Comparison of ENCODE assay signal across 17 cellular contexts in genomic region chr7:101651116-101651515, GRCh38. TPM values are rescaled to one million over a fixed set of nuclear protein-coding genes. Genes with fewer than 3 reads are reported as not detected.
A peak's percentile ranks its signal among the peaks of the same experiment; 100 is the strongest.
DNase-seq lines count a peak whose midpoint lies in the region; ATAC-seq and TF ChIP-seq lines count a peak whose summit lies in the region.
"Had no signal": no experiment of that assay in that cellular context is flagged by ENCODE, and none has a peak within 500 bp of the region (broad histone marks: within the 10 kb centered on the region; RNA-seq: fewer than 3 reads in every experiment).

No MANE protein-coding gene starts in this region.

- no peak for DNase-seq in AG10803 (ENCODE audit: low read depth)
- no peak for DNase-seq in PC-3
- no peak for DNase-seq in neuronal stem cell (ENCODE audit: low spot score)
- no peak for DNase-seq in activated gamma-delta T cell treated with Interleukin-2 at 50 U/mL for 16 hours
- no peak for DNase-seq in mesenchymal stem cell
- DNase-seq in activated CD8-positive, alpha-beta T cell treated with anti-CD3 and anti-CD28 coated beads, Interleukin-2, amount 10 ng/mL, durations not matched to agents 7 days and 5 days: no peak
- DNase-seq: CD8-positive, alpha-beta T cell; NCI-H1105; NCI-H187; NCI-H446 treated with DMSO at 0.1 percent for 48 hours; NCI-H748 treated with DMSO at 0.1 percent for 48 hours had no signal

- H2AFZ ChIP-seq in PC-3 (ENCODE audit: low read length) (peak overlapping the region; percentile 29; the same call in 1 of the 2 replicates), neuronal stem cell (ENCODE audit: low read length) (no peak overlapping the region), mesenchymal stem cell (ENCODE audit: low read depth, low read length) (no peak overlapping the region)

- no peak overlapping the region for H2BK15ac ChIP-seq in neuronal stem cell (ENCODE audit: low read length)
- no peak overlapping the region for H2BK15ac ChIP-seq in mesenchymal stem cell (ENCODE audit: low read depth, poor library complexity, severe bottlenecking)

- H3K4me3 ChIP-seq in AG10803 (ENCODE audit: low read length): peak overlapping the region; percentile 31
- no peak overlapping the region for H3K4me3 ChIP-seq in HEK293 (ENCODE audit: low read depth, low read length)
- peak overlapping the region; percentile 12; the same call in 1 of the 2 replicates for H3K4me3 ChIP-seq in PC-3 (ENCODE audit: low read length)
- H3K4me3 ChIP-seq in neuronal stem cell (ENCODE audit: low read length in 2 of 2): no peak overlapping the region
- H3K4me3 ChIP-seq in mesenchymal stem cell (ENCODE audit: insufficient read depth in 1 of 2, low read depth in 1 of 2, low read length in 2 of 2): no peak overlapping the region
- H3K4me3 ChIP-seq: SJCRH30 had no signal

- H2BK5ac ChIP-seq in neuronal stem cell (ENCODE audit: low read length): no peak overlapping the region
- H2BK5ac ChIP-seq in mesenchymal stem cell (ENCODE audit: low read depth, low read length, poor library complexity, severe bottlenecking): no peak overlapping the region

- H4K20me1 ChIP-seq in PC-3 (ENCODE audit: low read length): no peaks in the 10 kb centered on the region

- H2BK12ac ChIP-seq in neuronal stem cell (ENCODE audit: low read length) (no peak overlapping the region), mesenchymal stem cell (ENCODE audit: low read length in 2 of 2) (no peak overlapping the region)

- H3K27ac Mint-ChIP-seq in activated CD8-positive, alpha-beta T cell treated with anti-CD3 and anti-CD28 coated beads, Interleukin-2, amount 10 ng/mL, durations not matched to agents 7 days and 5 days: no peak overlapping the region
- H3K27ac Mint-ChIP-seq: CD8-positive, alpha-beta T cell had no signal

- no TSS peak for BruUV-seq in PC-3 (replicated peaks; lab: Mats Ljungman, UMichigan)

- no peak overlapping the region for H2AK5ac ChIP-seq in neuronal stem cell (ENCODE audit: low read depth, low read length)
- no peak overlapping the region for H2AK5ac ChIP-seq in mesenchymal stem cell (ENCODE audit: low read length, severe bottlenecking)

- no CpG with 5 or more reads among the region's 4 CpGs for WGBS in neuronal stem cell (ENCODE audit: extremely low coverage in 2 of 2, insufficient read length in 2 of 2, insufficient replicate concordance in 1 of 2), 2 donors
- WGBS in mesenchymal stem cell: 84% methylated on average over 3 of the region's 4 CpGs

- H3K9me3 ChIP-seq in HEK293 (ENCODE audit: control insufficient read depth, insufficient read depth, low read depth, low read length): no peaks in the 10 kb centered on the region
- H3K9me3 ChIP-seq in PC-3 (ENCODE audit: low read length): no peaks in the 10 kb centered on the region
- no peaks in the 10 kb centered on the region for H3K9me3 ChIP-seq in neuronal stem cell (replicated peaks in 1 of 2; ENCODE audit: control insufficient read depth in 2 of 2, insufficient read depth in 1 of 2, low read depth in 1 of 2, low read length in 2 of 2)
- no peaks in the 10 kb centered on the region for H3K9me3 ChIP-seq in mesenchymal stem cell (ENCODE audit: control insufficient read depth, low read length)
- H3K9me3 ChIP-seq: SJCRH30 had no signal

- H3K36me3 ChIP-seq in HEK293 (ENCODE audit: control insufficient read depth in 2 of 2, insufficient read depth in 1 of 2, low read length in 2 of 2) (no peaks in the 10 kb centered on the region), PC-3 (ENCODE audit: low read depth, low read length) (no peaks in the 10 kb centered on the region), neuronal stem cell (replicated peaks in 1 of 2; ENCODE audit: control insufficient read depth in 2 of 2, insufficient read depth in 2 of 2, low read length in 2 of 2) (no peaks in the 10 kb centered on the region), mesenchymal stem cell (ENCODE audit: control insufficient read depth in 1 of 2, insufficient read depth in 2 of 2, low read depth in 1 of 2, low read length in 2 of 2) (no peaks in the 10 kb centered on the region)
- H3K36me3 ChIP-seq: SJCRH30 had no signal

- peak overlapping the region; percentile 38 for H3K4me2 ChIP-seq in PC-3 (ENCODE audit: low read length)
- H3K4me2 ChIP-seq in neuronal stem cell (ENCODE audit: insufficient read depth, low read length, poor library complexity, severe bottlenecking): no peak overlapping the region
- no peak overlapping the region for H3K4me2 ChIP-seq in mesenchymal stem cell (ENCODE audit: low read length, poor library complexity, severe bottlenecking)

- H4K8ac ChIP-seq in neuronal stem cell (ENCODE audit: low read depth, low read length): no peak overlapping the region
- no peak overlapping the region for H4K8ac ChIP-seq in mesenchymal stem cell (ENCODE audit: low read length)

- H3K9me3 Mint-ChIP-seq in activated CD8-positive, alpha-beta T cell treated with anti-CD3 and anti-CD28 coated beads, Interleukin-2, amount 10 ng/mL, durations not matched to agents 7 days and 5 days (ENCODE audit: insufficient read depth): no peaks in the 10 kb centered on the region
- H3K9me3 Mint-ChIP-seq: CD8-positive, alpha-beta T cell had no signal

- H3K27ac ChIP-seq in HEK293 (ENCODE audit: extremely low read depth, low read depth, low read length): no peak overlapping the region
- H3K27ac ChIP-seq in PC-3 (ENCODE audit: low read length): no peak overlapping the region
- H3K27ac ChIP-seq in neuronal stem cell (replicated peaks; ENCODE audit: low read length): no peak overlapping the region
- no peak overlapping the region for H3K27ac ChIP-seq in mesenchymal stem cell (ENCODE audit: low read length, poor library complexity, severe bottlenecking)
- H3K27ac ChIP-seq: RWPE1, SJCRH30 had no signal

- peak overlapping the region; percentile 33 for H3K18ac ChIP-seq in neuronal stem cell (ENCODE audit: low read length)
- H3K18ac ChIP-seq in mesenchymal stem cell (ENCODE audit: low read depth in 1 of 2, low read length in 2 of 2): peak overlapping the region in 1 of 2 experiments; percentile 25

- intact Hi-C loops in PC-3 (cut with micrococcal nuclease): no loop called here

- H2BK120ac ChIP-seq in neuronal stem cell (ENCODE audit: low read depth, low read length): no peak overlapping the region
- H2BK120ac ChIP-seq in mesenchymal stem cell (ENCODE audit: low read depth, low read length): no peak overlapping the region

- TF ChIP-seq CTCF in AG10803 (conservative IDR thresholded peaks at IDR 0.05; ENCODE audit: low read length): no peak
- no peak for TF ChIP-seq CTCF in HEK293 (tag by site-specific recombination; IDR thresholded peaks at IDR 0.05)
- TF ChIP-seq CTCF in PC-3 (conservative IDR thresholded peaks at IDR 0.05; ENCODE audit: low read depth, low read length): no peak

- H3K27me3 ChIP-seq in PC-3 (ENCODE audit: low read length): no peaks in the 10 kb centered on the region
- H3K27me3 ChIP-seq in neuronal stem cell (ENCODE audit: control insufficient read depth in 3 of 3, insufficient read depth in 3 of 3, low read depth in 1 of 3, low read length in 3 of 3): no peaks in the 10 kb centered on the region
- H3K27me3 ChIP-seq in mesenchymal stem cell (ENCODE audit: control insufficient read depth in 1 of 2, insufficient read depth in 1 of 2, low read length in 2 of 2): peaks cover 7 to 65% of the 10 kb centered on the region in 2 experiments
- H3K27me3 ChIP-seq: SJCRH30 had no signal

- H3K4me1 ChIP-seq in HEK293 (ENCODE audit: control insufficient read depth, insufficient read depth, low read length): no peaks in the 10 kb centered on the region
- no peaks in the 10 kb centered on the region for H3K4me1 ChIP-seq in PC-3 (ENCODE audit: insufficient read depth, low read length)
- H3K4me1 ChIP-seq in neuronal stem cell (ENCODE audit: control insufficient read depth in 2 of 2, insufficient read depth in 1 of 2, low read depth in 1 of 2, low read length in 2 of 2): no peaks in the 10 kb centered on the region
- peaks cover 4% of the 10 kb centered on the region for H3K4me1 ChIP-seq in mesenchymal stem cell (ENCODE audit: control insufficient read depth, insufficient read depth, low read depth, low read length)
- H3K4me1 ChIP-seq: SJCRH30 had no signal

- H3K4ac ChIP-seq in neuronal stem cell (ENCODE audit: low read length): no peak overlapping the region
- no peak overlapping the region for H3K4ac ChIP-seq in mesenchymal stem cell (ENCODE audit: low read depth in 1 of 2, low read length in 2 of 2)

- H3K9me2 ChIP-seq in PC-3 (replicated peaks; ENCODE audit: low read length): no peaks in the 10 kb centered on the region

- H3K9ac ChIP-seq in PC-3 (ENCODE audit: low read length): no peak overlapping the region
- no peak overlapping the region for H3K9ac ChIP-seq in neuronal stem cell (ENCODE audit: low read depth, low read length, poor library complexity)
- H3K9ac ChIP-seq in mesenchymal stem cell (ENCODE audit: low read length): no peak overlapping the region

- CTCF ChIA-PET in HEK293 (lab: Yijun Ruan, JAX) (interaction anchor here (0.7 to 1.1 kb wide), 2 partner anchors 47 to 48 kb away, joined by 3 read pairs; no protein-coding TSS in a partner anchor), PC-3 (lab: Charles Lee) (no interaction called here)
- CTCF ChIA-PET in activated CD8-positive, alpha-beta T cell treated with anti-CD3 and anti-CD28 coated beads, Interleukin-2, amount 10 ng/mL, durations not matched to agents 7 days and 5 days (lab: Charles Lee): no interaction called here

- H3K4me1 Mint-ChIP-seq in activated CD8-positive, alpha-beta T cell treated with anti-CD3 and anti-CD28 coated beads, Interleukin-2, amount 10 ng/mL, durations not matched to agents 7 days and 5 days (ENCODE audit: low read depth): no peaks in the 10 kb centered on the region

- H3K23ac ChIP-seq in neuronal stem cell (ENCODE audit: low read depth, low read length, poor library complexity) (no peak overlapping the region), mesenchymal stem cell (ENCODE audit: low read length in 2 of 2) (no peak overlapping the region)

- no peaks in the 10 kb centered on the region for H3K79me2 ChIP-seq in PC-3 (ENCODE audit: low read length)

- POLR2A ChIA-PET in HEK293 (lab: Yijun Ruan, JAX): no interaction called here
- POLR2A ChIA-PET in PC-3 (lab: Charles Lee; ENCODE audit: unreplicated experiment): no interaction called here
- POLR2A ChIA-PET in activated CD8-positive, alpha-beta T cell treated with anti-CD3 and anti-CD28 coated beads, Interleukin-2, amount 10 ng/mL, durations not matched to agents 7 days and 5 days (lab: Charles Lee): no interaction called here

- H3K14ac ChIP-seq in neuronal stem cell (ENCODE audit: low read length): no peak overlapping the region
- H3K14ac ChIP-seq in mesenchymal stem cell (ENCODE audit: low read length in 2 of 2): no peak overlapping the region

- no peaks in the 10 kb centered on the region for H3F3A ChIP-seq in PC-3 (ENCODE audit: low read length, unreplicated experiment)

- H3K4me3 Mint-ChIP-seq in activated CD8-positive, alpha-beta T cell treated with anti-CD3 and anti-CD28 coated beads, Interleukin-2, amount 10 ng/mL, durations not matched to agents 7 days and 5 days: no peak overlapping the region
- H3K4me3 Mint-ChIP-seq: CD8-positive, alpha-beta T cell had no signal

- peaks cover 2% of the 10 kb centered on the region for H3K27me3 Mint-ChIP-seq in activated CD8-positive, alpha-beta T cell treated with anti-CD3 and anti-CD28 coated beads, Interleukin-2, amount 10 ng/mL, durations not matched to agents 7 days and 5 days (ENCODE audit: low read depth)

- H4K91ac ChIP-seq in neuronal stem cell (ENCODE audit: low read depth, low read length, poor library complexity) (no peak overlapping the region), mesenchymal stem cell (ENCODE audit: low read length) (no peak overlapping the region)

- no peaks in the 10 kb centered on the region for H3K36me3 Mint-ChIP-seq in activated CD8-positive, alpha-beta T cell treated with anti-CD3 and anti-CD28 coated beads, Interleukin-2, amount 10 ng/mL, durations not matched to agents 7 days and 5 days (ENCODE audit: low read depth)
- H3K36me3 Mint-ChIP-seq: CD8-positive, alpha-beta T cell had no signal

- no peak for ATAC-seq in PC-3
- no peak for ATAC-seq in HG02870 (IDR thresholded peaks at IDR 0.05; ENCODE audit: unreplicated experiment)
- ATAC-seq in activated CD8-positive, alpha-beta T cell treated with anti-CD3 and anti-CD28 coated beads, Interleukin-2, amount 10 ng/mL, durations not matched to agents 7 days and 5 days: no peak
- ATAC-seq: CD8-positive, alpha-beta T cell had no signal

- H3K79me1 ChIP-seq in neuronal stem cell (ENCODE audit: low read depth, low read length) (no peaks in the 10 kb centered on the region), mesenchymal stem cell (replicated peaks; ENCODE audit: low read length, poor library complexity, severe bottlenecking) (no peaks in the 10 kb centered on the region)

RNA-seq across cellular contexts. Expression of gene MYL10, which starts 22.0 kb away (rescaled TPM):
- total RNA-seq in PC-3 (2014; rRNA removed): 0.69 TPM in 1 of 2 replicates, not detected in the other
- polyA plus RNA-seq in neuronal stem cell (2013, experiment 1 of 2): not detected
- not detected for polyA plus RNA-seq in neuronal stem cell (2013, experiment 2 of 2)
- polyA plus RNA-seq in mesenchymal stem cell (2013, experiment 1 of 2): not detected
- not detected for polyA plus RNA-seq in mesenchymal stem cell (2013, experiment 2 of 2)
- not detected for total RNA-seq in activated CD8-positive, alpha-beta T cell treated with anti-CD3 and anti-CD28 coated beads, Interleukin-2, amount 10 ng/mL, durations not matched to agents 7 days and 5 days
- total RNA-seq: CD8-positive, alpha-beta T cell; H1; MCF 10A had no signal

Comparison
In these comparisons a context has a peak if more than half of its experiments do, and no peak if none do; other contexts are left out.
1. H3K4me3 ChIP-seq: peak in AG10803 (single experiment) and PC-3 (single experiment); none in HEK293 (single experiment), neuronal stem cell (0 of 2) and mesenchymal stem cell (0 of 2).